In the genomic region with DNA sequence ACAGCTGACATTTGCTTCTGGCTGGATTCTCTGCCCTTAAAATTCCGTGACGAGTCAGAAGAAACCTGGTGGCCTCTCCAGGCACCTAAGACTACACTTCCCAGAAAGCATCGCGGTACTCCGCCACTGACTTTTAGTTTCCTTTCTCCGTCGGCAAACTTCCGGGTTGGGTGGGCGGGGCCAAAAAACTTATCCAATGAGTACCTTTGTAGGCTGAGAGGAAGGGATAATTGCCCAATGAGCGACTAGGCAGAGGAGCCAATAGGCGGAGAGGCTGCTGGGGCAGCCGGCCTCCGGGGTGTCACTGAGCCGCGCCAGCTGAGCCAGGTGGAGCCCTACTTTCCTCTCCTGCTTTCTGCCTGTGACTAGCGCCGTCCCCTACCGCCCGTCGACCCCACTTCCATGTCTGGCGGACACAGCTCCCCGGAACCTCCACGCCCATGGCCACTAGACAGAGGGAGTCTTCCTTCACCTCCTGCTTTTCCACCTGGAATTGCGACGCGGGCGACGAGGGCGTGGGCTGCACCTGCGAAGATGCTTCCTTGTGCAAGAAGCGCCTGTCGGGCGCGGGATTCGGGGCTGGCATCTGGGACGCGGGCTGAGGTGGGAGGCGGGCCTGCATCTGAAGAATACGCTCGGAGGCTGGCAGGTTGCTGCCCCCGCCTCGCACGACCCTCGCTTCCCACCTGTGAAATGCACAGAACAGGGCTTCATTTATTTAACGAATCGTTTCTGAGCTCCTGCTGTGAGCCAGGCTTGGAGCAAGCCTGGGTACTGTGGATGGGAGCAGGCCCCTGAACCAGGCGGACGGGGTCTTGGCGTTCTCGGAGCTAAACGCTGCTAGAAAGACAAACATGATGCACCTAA, we compare ENCODE assay signal across 8 cellular contexts.
DNase-seq lines count a peak whose midpoint lies in the region; ATAC-seq and TF ChIP-seq lines count a peak whose summit lies in the region.

No MANE protein-coding gene starts in this region.

- no peaks in the 10 kb centered on the region for H3K9me3 Mint-ChIP-seq in effector memory CD8-positive, alpha-beta T cell
- no peaks in the 10 kb centered on the region for H3K9me3 Mint-ChIP-seq in memory B cell

- DNase-seq in CMK (ENCODE audit: low read depth) (peak; percentile 88), GM20000 (ENCODE audit: low spot score) (peak; percentile 87), HS-5 (ENCODE audit: low read depth) (peak; percentile 89), NK-92 (lab: John Stamatoyannopoulos, UW; ENCODE audit: unreplicated experiment) (peak; percentile 80), memory B cell (ENCODE audit: low spot score in 2 of 2) (peak; percentile 79 to 88)
- peak; percentile 73 to 87 for DNase-seq in activated CD8-positive, alpha-beta memory T cell treated with anti-CD3 and anti-CD28 coated beads for 4 hours (ENCODE audit: low read depth in 2 of 2)
- peak; percentile 86 to 88 (median 87) for DNase-seq in effector memory CD8-positive, alpha-beta T cell
- DNase-seq in stimulated activated CD8-positive, alpha-beta memory T cell treated with anti-CD3 and anti-CD28 coated beads, Interleukin-12 subunit alpha, Interleukin-12 subunit beta, amount 100 ng/mL, for 1 hour (ENCODE audit: low read depth): peak; percentile 84

- H3K36me3 Mint-ChIP-seq in effector memory CD8-positive, alpha-beta T cell (ENCODE audit: insufficient read depth): no peaks in the 10 kb centered on the region
- no peaks in the 10 kb centered on the region for H3K36me3 Mint-ChIP-seq in memory B cell

- no peak for TF ChIP-seq CTCF in GM20000 (IDR thresholded peaks at IDR 0.05; ENCODE audit: extremely low read depth, missing control alignments)

- H3K27ac Mint-ChIP-seq in effector memory CD8-positive, alpha-beta T cell: peak overlapping the region; percentile 93 to 95
- H3K27ac Mint-ChIP-seq in memory B cell: peak overlapping the region; percentile 99

- no peaks in the 10 kb centered on the region for H3K27me3 Mint-ChIP-seq in effector memory CD8-positive, alpha-beta T cell
- no peaks in the 10 kb centered on the region for H3K27me3 Mint-ChIP-seq in memory B cell

- peak overlapping the region; percentile 97 to 98 for H3K4me3 Mint-ChIP-seq in effector memory CD8-positive, alpha-beta T cell
- H3K4me3 Mint-ChIP-seq in memory B cell: peak overlapping the region; percentile 98

- peak; percentile 99 for ATAC-seq in effector memory CD8-positive, alpha-beta T cell (replicated peaks)
- peak; percentile 94 for ATAC-seq in memory B cell (ENCODE audit: low read depth)

- H3K4me1 Mint-ChIP-seq in effector memory CD8-positive, alpha-beta T cell (ENCODE audit: low read depth in 2 of 2): peaks cover 19 to 30% of the 10 kb centered on the region in 2 donors
- H3K4me1 Mint-ChIP-seq in memory B cell: peaks cover 46% of the 10 kb centered on the region

Comparison
In these comparisons a context has a peak if more than half of its experiments do, and no peak if none do; other contexts are left out.
1. Peak in every context shown above with its lines: DNase-seq and ATAC-seq.